ENCODE assay signal across 11 cellular contexts in the genomic region with DNA sequence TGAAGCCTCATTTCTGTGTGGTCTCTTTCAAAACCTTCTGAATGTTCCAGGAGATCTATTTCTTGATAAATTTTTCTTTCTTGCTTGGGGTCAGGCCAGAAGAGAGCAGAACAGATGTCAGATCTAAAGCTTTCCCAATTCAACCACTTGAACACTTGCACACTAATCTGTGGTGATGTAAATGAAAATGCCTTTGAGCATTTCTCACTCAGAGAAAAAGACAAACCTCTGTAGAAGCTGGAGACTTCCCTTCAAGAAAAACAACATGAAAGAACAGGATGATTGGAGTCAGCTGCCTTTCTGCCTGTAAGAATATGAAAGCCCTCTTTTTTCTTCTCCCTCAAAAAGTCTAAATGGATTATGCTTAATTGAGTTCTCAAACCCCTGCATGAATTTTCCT. TPM values are rescaled to one million over a fixed set of nuclear protein-coding genes. Genes with fewer than 3 reads are reported as not detected.
A peak's percentile ranks its signal among the peaks of the same experiment; 100 is the strongest.
DNase-seq lines count a peak whose midpoint lies in the region; ATAC-seq, FAIRE-seq and TF ChIP-seq lines count a peak whose summit lies in the region.
"Had no signal": no experiment of that assay in that cellular context is flagged by ENCODE, and none has a peak within 500 bp of the region (broad histone marks: within the 10 kb centered on the region; RNA-seq: fewer than 3 reads in every experiment).

No MANE protein-coding gene starts in this region.

- H3K36me3 Mint-ChIP-seq in osteocyte (ENCODE audit: unreplicated experiment) (peaks cover 51% of the 10 kb centered on the region), T-helper 17 cell (ENCODE audit: low read depth) (no peaks in the 10 kb centered on the region)

- peak; percentile 69 for FAIRE-seq in endometrium (lab: Jason Lieb, UNC)

- H3K27ac Mint-ChIP-seq in osteocyte (ENCODE audit: unreplicated experiment) = peak overlapping the region; percentile 95
- no peak overlapping the region for H3K27ac Mint-ChIP-seq in T-helper 17 cell
- H3K27ac Mint-ChIP-seq: dendritic cell treated with granulocyte-macrophage colony-stimulating factor and Interleukin-4, amounts not matched to agents 40 ng/mL and 50 ng/mL, for 4 days had no signal

- DNase-seq in AG08395 (ENCODE audit: low spot score) (peak; percentile 49), NCI-H524 (lab: John Stamatoyannopoulos, UW) (peak; percentile 11 to 38), osteocyte (ENCODE audit: extremely low spot score, unreplicated experiment) (no peak), Kasumi-1 (lab: John Stamatoyannopoulos, UW) (no peak), T-helper 17 cell (no peak), hippocampal formation (lab: John Stamatoyannopoulos, UW) (no peak)
- DNase-seq: NCI-H1417 treated with DMSO at 0.1 percent for 48 hours had no signal

- peak overlapping the region; percentile 27 for H3K4me3 Mint-ChIP-seq in osteocyte (ENCODE audit: unreplicated experiment)
- H3K4me3 Mint-ChIP-seq in T-helper 17 cell = no peak overlapping the region
- H3K4me3 Mint-ChIP-seq: dendritic cell treated with granulocyte-macrophage colony-stimulating factor and Interleukin-4, amounts not matched to agents 40 ng/mL and 50 ng/mL, for 4 days; neural crest cell had no signal

- H3K9me3 Mint-ChIP-seq in osteocyte (ENCODE audit: unreplicated experiment) = no peaks in the 10 kb centered on the region
- H3K9me3 Mint-ChIP-seq: dendritic cell treated with granulocyte-macrophage colony-stimulating factor and Interleukin-4, amounts not matched to agents 40 ng/mL and 50 ng/mL, for 4 days; neural crest cell had no signal

- H3K9me3 ChIP-seq in T-helper 17 cell (ENCODE audit: control insufficient read depth, low read length, poor library complexity, severe bottlenecking) = no peaks in the 10 kb centered on the region

- H3K27me3 Mint-ChIP-seq in osteocyte (ENCODE audit: unreplicated experiment) = no peaks in the 10 kb centered on the region
- peaks cover 23% of the 10 kb centered on the region for H3K27me3 Mint-ChIP-seq in T-helper 17 cell
- H3K27me3 Mint-ChIP-seq: dendritic cell treated with granulocyte-macrophage colony-stimulating factor and Interleukin-4, amounts not matched to agents 40 ng/mL and 50 ng/mL, for 4 days had no signal

- ATAC-seq in HG03135 (IDR thresholded peaks at IDR 0.05; ENCODE audit: unreplicated experiment) = no peak
- no peak for ATAC-seq in T-helper 17 cell

- peaks cover 98% of the 10 kb centered on the region for H3K4me1 Mint-ChIP-seq in osteocyte (ENCODE audit: unreplicated experiment)
- no peaks in the 10 kb centered on the region for H3K4me1 Mint-ChIP-seq in T-helper 17 cell

- TF ChIP-seq CTCF in osteocyte (IDR thresholded peaks at IDR 0.05) = no peak

RNA-seq across cellular contexts. Expression of a gene that starts 11.2 kb away (rescaled TPM):
- 3,484 and 3,576 TPM in 2 replicates for total RNA-seq in osteocyte
- total RNA-seq in T-helper 17 cell = under 1 TPM; 0.22 to 0.37 TPM

Comparison
In these comparisons a context has a peak if more than half of its experiments do, and no peak if none do; other contexts are left out.
1. DNase-seq: peak in AG08395 (single experiment) and NCI-H524 (2 of 2); none in osteocyte (single experiment), Kasumi-1 (0 of 2), T-helper 17 cell (0 of 3) and hippocampal formation (0 of 2).
2. RNA of a gene that starts 11.2 kb away (total RNA-seq): 3,484 to 3,576 TPM in osteocyte; 0.22 to 0.37 TPM in T-helper 17 cell; every median in the first group is over 1,000 times any median in the second.